ENCODE assay signal across 22 cellular contexts in the genomic region with DNA sequence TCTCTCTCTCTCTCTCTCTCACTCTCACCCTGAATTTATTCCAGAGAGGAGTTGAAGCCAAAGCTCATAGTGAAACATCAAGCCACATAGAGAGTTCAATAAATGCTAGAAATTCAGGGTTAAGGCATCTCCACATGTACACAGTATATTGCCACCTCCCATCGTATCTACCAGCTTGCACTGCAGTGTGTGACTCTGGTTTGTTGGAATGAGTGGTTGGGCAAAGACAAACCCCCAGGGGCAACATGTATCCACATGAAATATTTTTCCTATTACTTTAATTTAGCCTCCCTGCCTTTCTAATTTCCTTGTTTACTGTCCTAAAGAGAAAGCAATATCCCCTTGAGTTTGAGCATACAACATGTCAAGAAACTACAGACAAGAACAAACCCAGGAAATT.
A peak's percentile ranks its signal among the peaks of the same experiment; 100 is the strongest.
DNase-seq lines count a peak whose midpoint lies in the region; ATAC-seq and TF ChIP-seq lines count a peak whose summit lies in the region.
"Had no signal": no experiment of that assay in that cellular context is flagged by ENCODE, and none has a peak within 500 bp of the region (broad histone marks: within the 10 kb centered on the region; RNA-seq: fewer than 3 reads in every experiment).

No MANE protein-coding gene starts in this region.

- peak overlapping the region; percentile 14 to 40 for H3K27ac Mint-ChIP-seq in stimulated activated naive CD8-positive, alpha-beta T cell treated with anti-CD3 and anti-CD28 coated beads, Interleukin-15, amount 100 ng/mL, for 72 hours
- no peak overlapping the region for H3K27ac Mint-ChIP-seq in activated CD4-positive, alpha-beta T cell treated with anti-CD3 and anti-CD28 coated beads, Interleukin-2, amount 10 ng/mL, durations not matched to agents 24 days and 14 days
- H3K27ac Mint-ChIP-seq: HFFc6, T-cell had no signal

- H3K9me3 Mint-ChIP-seq in stimulated activated naive CD8-positive, alpha-beta T cell treated with anti-CD3 and anti-CD28 coated beads, Interleukin-15, amount 100 ng/mL, for 72 hours = no peaks in the 10 kb centered on the region
- H3K9me3 Mint-ChIP-seq in activated CD4-positive, alpha-beta T cell treated with anti-CD3 and anti-CD28 coated beads, Interleukin-2, amount 10 ng/mL, durations not matched to agents 24 days and 14 days = peaks cover 4% of the 10 kb centered on the region
- H3K9me3 Mint-ChIP-seq: HFFc6 had no signal

- CTCF ChIA-PET in PC-3 (lab: Charles Lee) = no interaction called here

- WGBS in suprapubic skin = 0% methylated on average over 1 of the region's 1 CpG

- TF ChIP-seq POLR2A in suprapubic skin (IDR thresholded peaks at IDR 0.05) = no peak

- POLR2A ChIA-PET in PC-3 (lab: Charles Lee; ENCODE audit: unreplicated experiment) = no interaction called here

- H3K4me1 Mint-ChIP-seq in stimulated activated naive CD8-positive, alpha-beta T cell treated with anti-CD3 and anti-CD28 coated beads, Interleukin-15, amount 100 ng/mL, for 72 hours = no peaks in the 10 kb centered on the region
- H3K4me1 Mint-ChIP-seq in activated CD4-positive, alpha-beta T cell treated with anti-CD3 and anti-CD28 coated beads, Interleukin-2, amount 10 ng/mL, durations not matched to agents 24 days and 14 days = no peaks in the 10 kb centered on the region
- H3K4me1 Mint-ChIP-seq: T-cell had no signal

- no peaks in the 10 kb centered on the region for H3K79me2 ChIP-seq in PC-3 (ENCODE audit: low read length)

- no peaks in the 10 kb centered on the region for H3K36me3 Mint-ChIP-seq in activated CD4-positive, alpha-beta T cell treated with anti-CD3 and anti-CD28 coated beads, Interleukin-2, amount 10 ng/mL, durations not matched to agents 24 days and 14 days (ENCODE audit: low read depth)
- H3K36me3 Mint-ChIP-seq: T-cell had no signal

- no peak overlapping the region for H2AFZ ChIP-seq in PC-3 (ENCODE audit: low read length)

- no TSS peak for BruUV-seq in PC-3 (replicated peaks; lab: Mats Ljungman, UMichigan)

- no peak for DNase-seq in stimulated activated naive CD8-positive, alpha-beta T cell treated with anti-CD3 and anti-CD28 coated beads, Interleukin-15, amount 100 ng/mL, for 72 hours
- no peak for DNase-seq in stimulated activated naive CD8-positive, alpha-beta T cell treated with anti-CD3 and anti-CD28 coated beads, Interleukin-15, Interleukin-2, amounts not matched to agents 100 U/mL and 50 U/mL, for 24 hours
- DNase-seq in PC-3 (peak; percentile 38), fibroblast of gingiva (ENCODE audit: low read depth) (peak; percentile 63), suprapubic skin (ENCODE audit: low spot score in 2 of 2) (no peak), SIG-M5 treated with dmso at 0.1 percent for 504 hours (lab: John Stamatoyannopoulos, UW; ENCODE audit: unreplicated experiment) (no peak)
- DNase-seq in activated CD4-positive, alpha-beta T cell treated with anti-CD3 and anti-CD28 coated beads, Interleukin-2, amount 10 ng/mL, durations not matched to agents 24 days and 14 days = no peak
- DNase-seq: AML-193, H7, HFFc6, KBM-7, MV-4-11, NCI-H187 treated with DMSO at 0.1 percent for 48 hours, NCI-H526 treated with DMSO at 0.1 percent for 48 hours, Peyer's patch, SHP77 treated with DMSO at 0.1 percent for 48 hours, T-cell had no signal

- H3K27ac ChIP-seq in PC-3 (ENCODE audit: low read length) (no peak overlapping the region), suprapubic skin (peak overlapping the region; percentile 48)
- H3K27ac ChIP-seq: C4-2B, Peyer's patch had no signal

- no peaks in the 10 kb centered on the region for H3K27me3 ChIP-seq in PC-3 (ENCODE audit: low read length)
- no peaks in the 10 kb centered on the region for H3K27me3 ChIP-seq in suprapubic skin
- H3K27me3 ChIP-seq: Peyer's patch had no signal

- no peak overlapping the region for H3K4me3 Mint-ChIP-seq in stimulated activated naive CD8-positive, alpha-beta T cell treated with anti-CD3 and anti-CD28 coated beads, Interleukin-15, amount 100 ng/mL, for 72 hours
- no peak overlapping the region for H3K4me3 Mint-ChIP-seq in activated CD4-positive, alpha-beta T cell treated with anti-CD3 and anti-CD28 coated beads, Interleukin-2, amount 10 ng/mL, durations not matched to agents 24 days and 14 days
- H3K4me3 Mint-ChIP-seq: HFFc6, T-cell had no signal

- H3K4me3 ChIP-seq in PC-3 (ENCODE audit: low read length) = no peak overlapping the region
- H3K4me3 ChIP-seq in suprapubic skin = no peak overlapping the region
- H3K4me3 ChIP-seq: GM12878, Peyer's patch had no signal

- no peak for TF ChIP-seq CTCF in PC-3 (conservative IDR thresholded peaks at IDR 0.05; ENCODE audit: low read depth, low read length)
- TF ChIP-seq CTCF in suprapubic skin (IDR thresholded peaks at IDR 0.05) = no peak

- intact Hi-C loops in PC-3 (cut with micrococcal nuclease) = no loop called here
- intact Hi-C loops in activated CD4-positive, alpha-beta T cell treated with anti-CD3 and anti-CD28 coated beads, Interleukin-2, amount 10 ng/mL, durations not matched to agents 24 days and 14 days (cut with micrococcal nuclease) = no loop called here

- no peak overlapping the region for H3K4me2 ChIP-seq in PC-3 (ENCODE audit: low read length)

- H3K4me1 ChIP-seq in PC-3 (ENCODE audit: insufficient read depth, low read length) (no peaks in the 10 kb centered on the region), suprapubic skin (peaks cover 2% of the 10 kb centered on the region)
- H3K4me1 ChIP-seq: Peyer's patch had no signal

- no peaks in the 10 kb centered on the region for H3K27me3 Mint-ChIP-seq in stimulated activated naive CD8-positive, alpha-beta T cell treated with anti-CD3 and anti-CD28 coated beads, Interleukin-15, amount 100 ng/mL, for 72 hours
- H3K27me3 Mint-ChIP-seq in activated CD4-positive, alpha-beta T cell treated with anti-CD3 and anti-CD28 coated beads, Interleukin-2, amount 10 ng/mL, durations not matched to agents 24 days and 14 days = no peaks in the 10 kb centered on the region
- H3K27me3 Mint-ChIP-seq: T-cell had no signal

- no peaks in the 10 kb centered on the region for H3K9me2 ChIP-seq in PC-3 (replicated peaks; ENCODE audit: low read length)

- no peaks in the 10 kb centered on the region for H3F3A ChIP-seq in PC-3 (ENCODE audit: low read length, unreplicated experiment)

- no peaks in the 10 kb centered on the region for H4K20me1 ChIP-seq in PC-3 (ENCODE audit: low read length)

- no peak for TF ChIP-seq EP300 in suprapubic skin (IDR thresholded peaks at IDR 0.05)

- no peak overlapping the region for H3K9ac ChIP-seq in PC-3 (ENCODE audit: low read length)

- no peak for ATAC-seq in stimulated activated naive CD8-positive, alpha-beta T cell treated with anti-CD3 and anti-CD28 coated beads, Interleukin-15, amount 100 ng/mL, for 72 hours
- ATAC-seq in stimulated activated naive CD8-positive, alpha-beta T cell treated with anti-CD3 and anti-CD28 coated beads, Interleukin-15, Interleukin-2, amounts not matched to agents 100 U/mL and 50 U/mL, for 24 hours = no peak
- ATAC-seq in PC-3 (no peak), GM21717 (IDR thresholded peaks at IDR 0.05; ENCODE audit: unreplicated experiment) (no peak)
- ATAC-seq: GM12878, HepG2, SK-N-SH treated with all-trans-retinoic acid at 6 μM for 48 hours, T-cell had no signal

- H3K36me3 ChIP-seq in PC-3 (ENCODE audit: low read depth, low read length) (no peaks in the 10 kb centered on the region), suprapubic skin (no peaks in the 10 kb centered on the region)
- H3K36me3 ChIP-seq: Peyer's patch had no signal

- H3K9me3 ChIP-seq in PC-3 (ENCODE audit: low read length) (no peaks in the 10 kb centered on the region), suprapubic skin (no peaks in the 10 kb centered on the region)
- H3K9me3 ChIP-seq: Peyer's patch had no signal

Comparison
In these comparisons a context has a peak if more than half of its experiments do, and no peak if none do; other contexts are left out.
1. DNase-seq: peak in PC-3 (single experiment) and fibroblast of gingiva (single experiment); none in stimulated activated naive CD8-positive, alpha-beta T cell treated with anti-CD3 and anti-CD28 coated beads, Interleukin-15, amount 100 ng/mL, for 72 hours (0 of 2), stimulated activated naive CD8-positive, alpha-beta T cell treated with anti-CD3 and anti-CD28 coated beads, Interleukin-15, Interleukin-2, amounts not matched to agents 100 U/mL and 50 U/mL, for 24 hours (single experiment), suprapubic skin (0 of 2), activated CD4-positive, alpha-beta T cell treated with anti-CD3 and anti-CD28 coated beads, Interleukin-2, amount 10 ng/mL, durations not matched to agents 24 days and 14 days (single experiment) and SIG-M5 treated with dmso at 0.1 percent for 504 hours (single experiment).